Comparison of ENCODE assay signal across 9 cellular contexts in the genomic region with DNA sequence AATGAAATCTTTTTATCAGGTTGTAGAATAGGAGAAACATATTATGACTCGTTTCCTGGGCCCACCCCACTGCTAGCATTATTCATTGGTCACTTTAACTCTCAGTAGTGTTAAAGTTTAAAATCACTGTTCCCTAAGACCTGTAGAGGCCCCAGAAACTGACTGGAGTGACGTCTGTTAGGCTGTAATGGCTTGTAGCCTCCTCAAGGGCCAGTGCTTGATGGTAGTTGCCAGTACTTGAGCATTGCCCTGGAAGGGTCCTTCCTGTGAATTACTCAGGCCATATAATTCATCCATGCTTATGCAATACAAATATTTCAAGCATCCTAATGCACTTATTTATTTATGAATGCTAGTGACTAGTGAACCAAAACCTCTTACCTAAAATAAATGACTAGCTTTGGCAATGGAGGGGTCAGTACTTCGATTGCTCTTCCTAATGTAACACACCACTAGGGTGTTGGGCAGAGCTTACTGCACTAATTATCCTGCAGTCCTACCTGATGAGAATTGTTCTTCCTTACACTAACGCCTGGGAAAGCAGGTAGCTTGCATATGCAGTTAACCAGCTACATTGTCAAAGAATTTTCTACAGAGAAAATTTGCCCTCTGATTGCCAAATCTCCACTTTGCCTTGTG. TPM values are rescaled to one million over a fixed set of nuclear protein-coding genes. Genes with fewer than 3 reads are reported as not detected.
A peak's percentile ranks its signal among the peaks of the same experiment; 100 is the strongest.
DNase-seq lines count a peak whose midpoint lies in the region; ATAC-seq and TF ChIP-seq lines count a peak whose summit lies in the region.
"Had no signal": no experiment of that assay in that cellular context is flagged by ENCODE, and none has a peak within 500 bp of the region (broad histone marks: within the 10 kb centered on the region; RNA-seq: fewer than 3 reads in every experiment).

No MANE protein-coding gene starts in this region.

- TF ChIP-seq POLR2A in vagina (IDR thresholded peaks at IDR 0.05), result no peak

- H3K27ac ChIP-seq in coronary artery (peak overlapping the region in 1 of 2 donors; percentile 57), vagina (no peak overlapping the region)

- no peaks in the 10 kb centered on the region for H3K9me3 ChIP-seq in vagina

- peak overlapping the region; percentile 69 to 94 (median 89) for H3K4me3 Mint-ChIP-seq in naive thymus-derived CD8-positive, alpha-beta T cell

- H3K4me3 ChIP-seq in astrocyte of the spinal cord (ENCODE audit: low read depth, low read length), result no peak overlapping the region
- no peak overlapping the region for H3K4me3 ChIP-seq in coronary artery
- no peak overlapping the region for H3K4me3 ChIP-seq in vagina

- H3K4me1 ChIP-seq in vagina, result peaks cover 30% of the 10 kb centered on the region

- H3K36me3 ChIP-seq in vagina, result no peaks in the 10 kb centered on the region

- no peak for ATAC-seq in naive thymus-derived CD8-positive, alpha-beta T cell
- no peak for ATAC-seq in GM21576 (IDR thresholded peaks at IDR 0.05; ENCODE audit: unreplicated experiment)

- intact Hi-C loops in vagina (cut with DNase I), result no loop called here

- H3K27me3 ChIP-seq in vagina, result no peaks in the 10 kb centered on the region

- POLR2A ChIA-PET in naive thymus-derived CD8-positive, alpha-beta T cell (lab: Charles Lee), result interaction anchor here (0.6 to 11.8 kb wide), 19 partner anchors 9 to 636 kb away, joined by 3 to 281 read pairs (median 5); partner anchors contain the start of gene ARHGAP25

- no peaks in the 10 kb centered on the region for H3K36me3 Mint-ChIP-seq in naive thymus-derived CD8-positive, alpha-beta T cell

- H3K27me3 Mint-ChIP-seq in naive thymus-derived CD8-positive, alpha-beta T cell, result no peaks in the 10 kb centered on the region

- H3K9me3 Mint-ChIP-seq in naive thymus-derived CD8-positive, alpha-beta T cell, result no peaks in the 10 kb centered on the region

- in situ Hi-C loops in astrocyte of the spinal cord (cut with HindIII; ENCODE audit: low sequenced_read_pairs), result no loop called here

- DNase-seq in GF-D8 (lab: John Stamatoyannopoulos, UW) (peak; percentile 49), HT1080 (ENCODE audit: low read depth) (peak; percentile 41), astrocyte of the spinal cord (ENCODE audit: low read depth, low spot score) (peak; percentile 12), coronary artery (ENCODE audit: low spot score) (no peak), vagina (ENCODE audit: extremely low spot score in 2 of 2) (no peak), NCI-H526 (lab: John Stamatoyannopoulos, UW) (no peak)
- DNase-seq in naive thymus-derived CD8-positive, alpha-beta T cell, result no peak
- DNase-seq: SHP77 treated with DMSO at 0.1 percent for 48 hours had no signal

- no peak for TF ChIP-seq CTCF in astrocyte of the spinal cord (IDR thresholded peaks at IDR 0.05; ENCODE audit: low read depth, low read length)
- TF ChIP-seq CTCF in coronary artery (IDR thresholded peaks at IDR 0.05), result no peak
- TF ChIP-seq CTCF in vagina (IDR thresholded peaks at IDR 0.05), result no peak

- H3K4me1 Mint-ChIP-seq in naive thymus-derived CD8-positive, alpha-beta T cell, result peaks cover 71 to 99% (median 96%) of the 10 kb centered on the region in 4 donors

- H3K27ac Mint-ChIP-seq in naive thymus-derived CD8-positive, alpha-beta T cell, result peak overlapping the region; percentile 95 to 100 (median 99)

RNA-seq across cellular contexts. Expression of gene ARHGAP25, which starts 31.2 kb away (rescaled TPM):
- total RNA-seq in HT1080 (2014; rRNA removed; shearing (Covaris generic)), result not detected in 2 replicates
- polyA plus RNA-seq in HT1080 (2015; cell fraction: cytosol; rRNA removed), result 0.63 TPM in 1 of 2 replicates, not detected in the other
- polyA plus RNA-seq in HT1080 (2015; cell fraction: nucleus; rRNA removed), result not detected in 2 replicates
- total RNA-seq in naive thymus-derived CD8-positive, alpha-beta T cell, result 100 to 1,000 TPM; 124 TPM
- 100 to 1,000 TPM in 1 of 3 donors, 10 to 100 TPM in 2; 76.5 to 104 (median 95.4) TPM for polyA plus RNA-seq in naive thymus-derived CD8-positive, alpha-beta T cell
- 9.6 TPM for total RNA-seq in vagina

Comparison
In these comparisons a context has a peak if more than half of its experiments do, and no peak if none do; other contexts are left out.
1. DNase-seq: peak in GF-D8 (single experiment), HT1080 (single experiment) and astrocyte of the spinal cord (single experiment); none in naive thymus-derived CD8-positive, alpha-beta T cell (0 of 10), coronary artery (single experiment), vagina (0 of 2) and NCI-H526 (0 of 2).
2. RNA of gene ARHGAP25, which starts 31.2 kb away (total RNA-seq): 124 TPM in naive thymus-derived CD8-positive, alpha-beta T cell; 9.6 TPM in vagina (single experiment) and not detected in HT1080; every median in the first group is over 10 times any median in the second.